28 cellular contexts compared by ENCODE assay signal in the genomic region with DNA sequence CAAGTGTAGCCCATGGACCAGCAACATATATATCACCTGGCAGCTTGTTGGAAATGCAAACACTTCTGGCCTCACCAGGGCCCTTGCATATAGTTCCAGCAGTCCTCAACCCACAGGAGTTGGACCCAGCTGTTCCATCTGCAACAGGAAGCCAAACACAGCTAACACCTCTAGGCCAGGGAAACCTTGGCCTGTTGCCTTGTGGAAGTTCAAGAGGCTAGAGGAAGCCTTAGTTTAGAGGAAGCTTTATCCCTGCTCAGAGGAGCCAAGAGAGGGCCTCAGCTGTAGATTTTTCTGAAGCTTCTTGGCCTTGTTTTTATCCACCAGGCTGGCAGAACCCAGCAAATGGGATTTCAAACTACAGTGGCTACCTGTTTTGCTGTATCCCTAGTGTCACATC. TPM values are rescaled to one million over a fixed set of nuclear protein-coding genes. Genes with fewer than 3 reads are reported as not detected.
A peak's percentile ranks its signal among the peaks of the same experiment; 100 is the strongest.
DNase-seq lines count a peak whose midpoint lies in the region; ATAC-seq, FAIRE-seq and TF ChIP-seq lines count a peak whose summit lies in the region.
"Had no signal": no experiment of that assay in that cellular context is flagged by ENCODE, and none has a peak within 500 bp of the region (broad histone marks: within the 10 kb centered on the region; RNA-seq: fewer than 3 reads in every experiment).

No MANE protein-coding gene starts in this region.

- no peak for ATAC-seq in HG03097 (IDR thresholded peaks at IDR 0.05; ENCODE audit: low FRiP score, unreplicated experiment)
- ATAC-seq: stimulated activated effector memory CD8-positive, alpha-beta T cell treated with anti-CD3 and anti-CD28 coated beads, Interleukin-12 subunit alpha, Interleukin-12 subunit beta, amount 100 ng/mL, for 72 hours had no signal

- H3K4me3 ChIP-seq in endothelial cell of umbilical vein (replicated peaks in 1 of 3; ENCODE audit: insufficient read depth in 1 of 3, low read depth in 1 of 3, low read length in 3 of 3) (no peak overlapping the region), parathyroid adenoma (ENCODE audit: low read depth, low read length) (no peak overlapping the region)
- H3K4me3 ChIP-seq: SJSA1, testis had no signal

- no peak overlapping the region for H3K27ac Mint-ChIP-seq in osteocyte (ENCODE audit: unreplicated experiment)
- H3K27ac Mint-ChIP-seq: activated CD4-positive, alpha-beta T cell treated with anti-CD3 and anti-CD28 coated beads, Interleukin-2, amount 10 ng/mL, durations not matched to agents 7 days and 5 days; activated T-helper 2 cell treated with anti-CD3 and anti-CD28 coated beads, Interferon-gamma antibody, Interleukin-2, Interleukin-4, amounts not matched to agents 10 μg/mL and 5 μg/mL and 100 μg/mL, durations not matched to agents 14 hours and 24 hours and 36 hours; naive B cell; stimulated activated effector memory CD8-positive, alpha-beta T cell treated with anti-CD3 and anti-CD28 coated beads, Interleukin-12 subunit alpha, Interleukin-12 subunit beta, amount 100 ng/mL, for 72 hours; T-helper 1 cell treated with Interleukin-12 subunit alpha and Interleukin-12 subunit beta and Interleukin-4 antibody, amounts not matched to agents 30 μg/mL and 1 μg/mL, for 36 hours had no signal

- no peak overlapping the region for H3K4me3 Mint-ChIP-seq in osteocyte (ENCODE audit: unreplicated experiment)
- H3K4me3 Mint-ChIP-seq: activated CD4-positive, alpha-beta T cell treated with anti-CD3 and anti-CD28 coated beads, Interleukin-2, amount 10 ng/mL, durations not matched to agents 7 days and 5 days; naive B cell; stimulated activated effector memory CD8-positive, alpha-beta T cell treated with anti-CD3 and anti-CD28 coated beads, Interleukin-12 subunit alpha, Interleukin-12 subunit beta, amount 100 ng/mL, for 72 hours; T-helper 1 cell treated with Interleukin-12 subunit alpha and Interleukin-12 subunit beta and Interleukin-4 antibody, amounts not matched to agents 30 μg/mL and 1 μg/mL, for 36 hours had no signal

- H3K27ac ChIP-seq in endothelial cell of umbilical vein (ENCODE audit: insufficient read depth, low read depth, low read length), result no peak overlapping the region
- H3K27ac ChIP-seq in parathyroid adenoma, result no peak overlapping the region
- H3K27ac ChIP-seq: brain microvascular endothelial cell, SJSA1, testis had no signal

- no peak for TF ChIP-seq POLR2A in endothelial cell of umbilical vein (IDR thresholded peaks at IDR 0.05; ENCODE audit: low read depth, low read length)

- TF ChIP-seq CTCF in endothelial cell of umbilical vein (IDR thresholded peaks at IDR 0.05; ENCODE audit: extremely low read depth in 1 of 2, insufficient read depth in 1 of 2, low read depth in 1 of 2, low read length in 2 of 2), result no peak
- TF ChIP-seq CTCF in parathyroid adenoma (IDR thresholded peaks at IDR 0.05), result no peak
- no peak for TF ChIP-seq CTCF in osteocyte (IDR thresholded peaks at IDR 0.05)

- intact Hi-C loops in endothelial cell of umbilical vein (cut with micrococcal nuclease), result no loop called here

- H3K79me2 ChIP-seq in endothelial cell of umbilical vein (ENCODE audit: control insufficient read depth, insufficient read depth, low read length), result no peaks in the 10 kb centered on the region
- no peaks in the 10 kb centered on the region for H3K79me2 ChIP-seq in parathyroid adenoma

- H3K9ac ChIP-seq in endothelial cell of umbilical vein (replicated peaks; ENCODE audit: extremely low read depth, insufficient read depth, low read length) (no peak overlapping the region), parathyroid adenoma (no peak overlapping the region)

- H3K9me1 ChIP-seq in endothelial cell of umbilical vein (replicated peaks; ENCODE audit: control insufficient read depth, extremely low read depth, insufficient read depth, low read length), result no peaks in the 10 kb centered on the region

- dilution Hi-C loops in endothelial cell of umbilical vein (cut with MboI; ENCODE audit: extremely low pct_ligation_motif_present, low sequenced_read_pairs), result no loop called here

- no peaks in the 10 kb centered on the region for H4K20me1 ChIP-seq in endothelial cell of umbilical vein (replicated peaks; ENCODE audit: control insufficient read depth, extremely low read depth, insufficient read depth, low read length)

- CTCF ChIA-PET in endothelial cell of umbilical vein (lab: Charles Lee), result no interaction called here

- H3K4me1 Mint-ChIP-seq in osteocyte (ENCODE audit: unreplicated experiment), result no peaks in the 10 kb centered on the region
- H3K4me1 Mint-ChIP-seq: activated CD4-positive, alpha-beta T cell treated with anti-CD3 and anti-CD28 coated beads, Interleukin-2, amount 10 ng/mL, durations not matched to agents 7 days and 5 days; stimulated activated effector memory CD8-positive, alpha-beta T cell treated with anti-CD3 and anti-CD28 coated beads, Interleukin-12 subunit alpha, Interleukin-12 subunit beta, amount 100 ng/mL, for 72 hours had no signal

- no peaks in the 10 kb centered on the region for H3K4me1 ChIP-seq in endothelial cell of umbilical vein (ENCODE audit: control insufficient read depth, extremely low read depth, insufficient read depth, low read length)
- peaks cover 50% of the 10 kb centered on the region for H3K4me1 ChIP-seq in parathyroid adenoma
- H3K4me1 ChIP-seq: BE2C, SJSA1, testis had no signal

- H3K27me3 Mint-ChIP-seq in osteocyte (ENCODE audit: unreplicated experiment), result peaks cover 2% of the 10 kb centered on the region
- H3K27me3 Mint-ChIP-seq: activated CD4-positive, alpha-beta T cell treated with anti-CD3 and anti-CD28 coated beads, Interleukin-2, amount 10 ng/mL, durations not matched to agents 7 days and 5 days; naive B cell had no signal

- H3K36me3 Mint-ChIP-seq in osteocyte (ENCODE audit: unreplicated experiment), result no peaks in the 10 kb centered on the region
- H3K36me3 Mint-ChIP-seq: stimulated activated effector memory CD8-positive, alpha-beta T cell treated with anti-CD3 and anti-CD28 coated beads, Interleukin-12 subunit alpha, Interleukin-12 subunit beta, amount 100 ng/mL, for 72 hours had no signal

- DNase-seq in NCI-H345 (lab: John Stamatoyannopoulos, UW) (peak; percentile 58), NCI-H345 treated with DMSO at 0.1 percent for 48 hours (lab: John Stamatoyannopoulos, UW; ENCODE audit: unreplicated experiment) (no peak), NCI-H2196 (lab: John Stamatoyannopoulos, UW; ENCODE audit: unreplicated experiment) (peak; percentile 25), endothelial cell of umbilical vein (ENCODE audit: low read depth, low spot score) (peak; percentile 63), osteocyte (ENCODE audit: extremely low spot score, unreplicated experiment) (no peak)
- DNase-seq in stimulated activated CD4-positive, alpha-beta T cell treated with anti-CD3 and anti-CD28 coated beads, Interleukin-4, amount 100 ng/mL, for 24 hours, result no peak
- DNase-seq: activated CD4-positive, alpha-beta T cell treated with anti-CD3 and anti-CD28 coated beads, Interleukin-2, amount 10 ng/mL, durations not matched to agents 7 days and 5 days; activated CD8-positive, alpha-beta memory T cell treated with anti-CD3 and anti-CD28 coated beads, Interleukin-2, amount 50 U/mL, for 4 hours; BE2C; brain microvascular endothelial cell; Caco-2; cortex of kidney; naive B cell; NCI-H187; NCI-H774; occipital lobe; testis had no signal

- no peak for FAIRE-seq in endothelial cell of umbilical vein (lab: Jason Lieb, UNC)
- FAIRE-seq: A204.1, endometrium, G401.6, GM19239, islet of Langerhans had no signal

- H2AFZ ChIP-seq in endothelial cell of umbilical vein (ENCODE audit: low read depth, low read length) (no peak overlapping the region), parathyroid adenoma (peak overlapping the region; percentile 26)

- no peaks in the 10 kb centered on the region for H3K9me3 ChIP-seq in endothelial cell of umbilical vein (replicated peaks; ENCODE audit: control insufficient read depth, insufficient read depth, low read length)
- no peaks in the 10 kb centered on the region for H3K9me3 ChIP-seq in parathyroid adenoma (ENCODE audit: control insufficient read depth, low read length)
- H3K9me3 ChIP-seq: BE2C, Caco-2, SJSA1, testis had no signal

- H3K27me3 ChIP-seq in endothelial cell of umbilical vein (ENCODE audit: control insufficient read depth in 2 of 2, insufficient read depth in 2 of 2, low read length in 2 of 2) (no peaks in the 10 kb centered on the region), parathyroid adenoma (ENCODE audit: control insufficient read depth, insufficient read depth, low read length) (no peaks in the 10 kb centered on the region)
- H3K27me3 ChIP-seq: BE2C, brain microvascular endothelial cell, SJSA1, testis had no signal

- POLR2A ChIA-PET in endothelial cell of umbilical vein (lab: Charles Lee), result no interaction called here

- no peaks in the 10 kb centered on the region for H3K9me3 Mint-ChIP-seq in osteocyte (ENCODE audit: unreplicated experiment)
- H3K9me3 Mint-ChIP-seq: activated CD4-positive, alpha-beta T cell treated with anti-CD3 and anti-CD28 coated beads, Interleukin-2, amount 10 ng/mL, durations not matched to agents 7 days and 5 days; activated T-helper 2 cell treated with anti-CD3 and anti-CD28 coated beads, Interferon-gamma antibody, Interleukin-2, Interleukin-4, amounts not matched to agents 10 μg/mL and 5 μg/mL and 100 μg/mL, durations not matched to agents 14 hours and 24 hours and 36 hours; stimulated activated effector memory CD8-positive, alpha-beta T cell treated with anti-CD3 and anti-CD28 coated beads, Interleukin-12 subunit alpha, Interleukin-12 subunit beta, amount 100 ng/mL, for 72 hours; T-helper 1 cell treated with Interleukin-12 subunit alpha and Interleukin-12 subunit beta and Interleukin-4 antibody, amounts not matched to agents 30 μg/mL and 1 μg/mL, for 36 hours had no signal

- BruUV-seq in endothelial cell of umbilical vein (replicated peaks; lab: Mats Ljungman, UMichigan), result no TSS peak

- H3K4me2 ChIP-seq in endothelial cell of umbilical vein (ENCODE audit: insufficient read depth, low read length), result no peak overlapping the region
- no peak overlapping the region for H3K4me2 ChIP-seq in parathyroid adenoma (ENCODE audit: low read length)

- no peaks in the 10 kb centered on the region for H3K36me3 ChIP-seq in endothelial cell of umbilical vein (ENCODE audit: control insufficient read depth in 2 of 2, extremely low read depth in 1 of 2, insufficient read depth in 2 of 2, low read length in 2 of 2)
- H3K36me3 ChIP-seq in parathyroid adenoma (ENCODE audit: control insufficient read depth, insufficient read depth, low read length), result no peaks in the 10 kb centered on the region
- H3K36me3 ChIP-seq: BE2C, brain microvascular endothelial cell, SJSA1 had no signal

RNA-seq across cellular contexts. Expression of a gene that starts 11.4 kb away (rescaled TPM):
- 2.2 and 3.1 TPM in 2 replicates for total RNA-seq in endothelial cell of umbilical vein
- 0.47 and 0.75 TPM in 2 replicates for polyA plus RNA-seq in endothelial cell of umbilical vein
- 0.37 and 0.93 TPM in 2 replicates for polyA plus RNA-seq in endothelial cell of umbilical vein (2011; cell fraction: cytosol; rRNA removed)
- 1.7 and 2.4 TPM in 2 replicates for polyA plus RNA-seq in endothelial cell of umbilical vein (2011; cell fraction: nucleus; rRNA removed)
- polyA plus RNA-seq in endothelial cell of umbilical vein (2012), result 0.17 and 0.45 TPM in 2 replicates
- polyA minus RNA-seq in endothelial cell of umbilical vein, result 1.8 and 2.3 TPM in 2 replicates
- polyA minus RNA-seq in endothelial cell of umbilical vein (2011; cell fraction: cytosol; rRNA and poly(A)+ RNA removed), result not detected
- polyA minus RNA-seq in endothelial cell of umbilical vein (2011; cell fraction: nucleus; rRNA and poly(A)+ RNA removed), result 5.0 and 6.5 TPM in 2 replicates
- 1.6 and 2.3 TPM in 2 replicates for total RNA-seq in osteocyte
- total RNA-seq: SJSA1 had no signal

Comparison
In these comparisons a context has a peak if more than half of its experiments do, and no peak if none do; other contexts are left out.
1. DNase-seq: peak in NCI-H345 (single experiment), NCI-H2196 (single experiment) and endothelial cell of umbilical vein (single experiment); none in NCI-H345 treated with DMSO at 0.1 percent for 48 hours (single experiment), stimulated activated CD4-positive, alpha-beta T cell treated with anti-CD3 and anti-CD28 coated beads, Interleukin-4, amount 100 ng/mL, for 24 hours (single experiment) and osteocyte (single experiment).